ENCODE assay signal across 27 cellular contexts in genomic region chr11:111474432-111474831, GRCh38. TPM values are rescaled to one million over a fixed set of nuclear protein-coding genes. Genes with fewer than 3 reads are reported as not detected.
DNase-seq lines count a peak whose midpoint lies in the region; ATAC-seq, FAIRE-seq and TF ChIP-seq lines count a peak whose summit lies in the region.
"Had no signal": no experiment of that assay in that cellular context is flagged by ENCODE, and none has a peak within 500 bp of the region (broad histone marks: within the 10 kb centered on the region; RNA-seq: fewer than 3 reads in every experiment).

No MANE protein-coding gene starts in this region.

- TF ChIP-seq POLR2A in GM12891 (IDR thresholded peaks at IDR 0.05; ENCODE audit: low read depth, low read length) (no peak), gastrocnemius medialis (IDR thresholded peaks at IDR 0.05) (no peak)

- no peaks in the 10 kb centered on the region for H3K36me3 ChIP-seq in gastrocnemius medialis
- H3K36me3 ChIP-seq: BE2C; BLaER1 treated with 17β-estradiol and CSF1 and Interleukin-3, amounts not matched to agents 10 nM and 100 nM had no signal

- H3K4me3 ChIP-seq in epithelial cell of esophagus (ENCODE audit: low read length) (no peak overlapping the region), gastrocnemius medialis (no peak overlapping the region)
- H3K4me3 ChIP-seq: A549; BLaER1 treated with 17β-estradiol and CSF1 and Interleukin-3, amounts not matched to agents 10 nM and 100 nM; GM23248 had no signal

- H3K9me3 Mint-ChIP-seq in natural killer cell (no peaks in the 10 kb centered on the region), chondrocyte (ENCODE audit: low read depth) (peaks cover 11% of the 10 kb centered on the region)
- H3K9me3 Mint-ChIP-seq: CD4-positive, alpha-beta T cell had no signal

- H3K27ac ChIP-seq in gastrocnemius medialis = no peak overlapping the region
- H3K27ac ChIP-seq: A549; BLaER1 treated with 17β-estradiol and CSF1 and Interleukin-3, amounts not matched to agents 10 nM and 100 nM; GM23248 had no signal

- TF ChIP-seq CTCF in epithelial cell of esophagus (IDR thresholded peaks at IDR 0.05; ENCODE audit: insufficient read depth, low read depth, low read length, missing control alignments) (no peak), gastrocnemius medialis (IDR thresholded peaks at IDR 0.05 in 4 of 5, conservative IDR thresholded peaks at IDR 0.05 in 1 of 5) (no peak), natural killer cell (IDR thresholded peaks at IDR 0.05) (no peak), chondrocyte (IDR thresholded peaks at IDR 0.05) (no peak)

- DNase-seq in GM12891 (ENCODE audit: insufficient read length, low spot score) (no peak), HTR-8/SVneo (ENCODE audit: insufficient read length, low spot score) (no peak), epithelial cell of esophagus (ENCODE audit: low read depth) (peak; percentile 57), gastrocnemius medialis (no peak), hippocampal formation (lab: John Stamatoyannopoulos, UW) (no peak), natural killer cell (no peak), chondrocyte (ENCODE audit: low spot score) (no peak), posterior vena cava (ENCODE audit: low spot score) (no peak)
- DNase-seq: 8988T; ACHN; AML-193; BE2C; CD4-positive, alpha-beta T cell; CD8-positive, alpha-beta memory T cell; DMS 273 treated with DMSO at 0.1 percent for 48 hours; DMS79; EL; GDM1; GM23248; H7; HCEC 1CT had no signal

- H3K27me3 Mint-ChIP-seq in natural killer cell (ENCODE audit: low read depth in 2 of 2) (peaks cover 9 to 16% of the 10 kb centered on the region in 2 donors), chondrocyte (ENCODE audit: low read depth) (peaks cover 5% of the 10 kb centered on the region)

- ATAC-seq in gastrocnemius medialis = peak; percentile 27 to 80
- ATAC-seq in natural killer cell = no peak
- ATAC-seq: A549 had no signal

- no peak overlapping the region for H3K27ac Mint-ChIP-seq in natural killer cell
- no peak overlapping the region for H3K27ac Mint-ChIP-seq in chondrocyte (ENCODE audit: unreplicated experiment)
- H3K27ac Mint-ChIP-seq: CD14-positive monocyte; CD4-positive, alpha-beta T cell; CD8-positive, alpha-beta memory T cell had no signal

- no peaks in the 10 kb centered on the region for H3K4me1 ChIP-seq in gastrocnemius medialis
- H3K4me1 ChIP-seq: A549, BE2C had no signal

- H3K36me3 Mint-ChIP-seq in natural killer cell (no peaks in the 10 kb centered on the region), chondrocyte (ENCODE audit: low read depth) (peaks cover 2% of the 10 kb centered on the region)
- H3K36me3 Mint-ChIP-seq: CD14-positive monocyte had no signal

- in situ Hi-C loops in gastrocnemius medialis (cut with MboI; ENCODE audit: low sequenced_read_pairs in 4 of 4) = no loop called here

- H3K4me3 Mint-ChIP-seq in natural killer cell = no peak overlapping the region
- H3K4me3 Mint-ChIP-seq in chondrocyte (ENCODE audit: unreplicated experiment) = no peak overlapping the region
- H3K4me3 Mint-ChIP-seq: CD14-positive monocyte; CD4-positive, alpha-beta T cell; CD8-positive, alpha-beta memory T cell had no signal

- no peaks in the 10 kb centered on the region for H3K27me3 ChIP-seq in gastrocnemius medialis
- H3K27me3 ChIP-seq: BLaER1 treated with 17β-estradiol and CSF1 and Interleukin-3, amounts not matched to agents 10 nM and 100 nM had no signal

- no peaks in the 10 kb centered on the region for H3K9me3 ChIP-seq in gastrocnemius medialis
- H3K9me3 ChIP-seq: A549, BE2C had no signal

- intact Hi-C loops in gastrocnemius medialis (cut with DNase I; ENCODE audit: low total_unique reads) (no loop called here), natural killer cell (cut with micrococcal nuclease) (no loop called here), posterior vena cava (cut with DNase I) (loop anchor here in 1 of 2 donors (10.0 kb wide), 1 partner anchor 1860 kb away; no protein-coding TSS in a partner anchor)

- FAIRE-seq in GM12891 (lab: Jason Lieb, UNC) (peak; percentile 51), HTR-8/SVneo (lab: Jason Lieb, UNC) (peak; percentile 73)
- FAIRE-seq: A549, D721Med, GM19239, H1 had no signal

- H3K4me1 Mint-ChIP-seq in natural killer cell (no peaks in the 10 kb centered on the region), chondrocyte (ENCODE audit: low read depth) (peaks cover 2% of the 10 kb centered on the region)
- H3K4me1 Mint-ChIP-seq: CD8-positive, alpha-beta memory T cell had no signal

TF ChIP-seq in GM12891, 5 proteins besides CTCF, POLR2A, EP300 and RAD21:
- TF ChIP-seq PAX5 (IDR thresholded peaks at IDR 0.05; ENCODE audit: insufficient read depth, low read length, severe bottlenecking) = no peak
- TF ChIP-seq POLR2AphosphoS5 (IDR thresholded peaks at IDR 0.05; ENCODE audit: low read depth, low read length) = no peak
- no peak for TF ChIP-seq TAF1 (IDR thresholded peaks at IDR 0.05; ENCODE audit: low read depth, low read length)

RNA-seq across cellular contexts. Expression of gene BTG4, which starts 37.8 kb away (rescaled TPM):
- not detected for polyA plus RNA-seq in GM12891 (2012; ENCODE audit: low read depth, missing spikeins)
- total RNA-seq in gastrocnemius medialis (not detected), natural killer cell (not detected), chondrocyte (not detected in 3 replicates), posterior vena cava (not detected)
- total RNA-seq: CD4-positive, alpha-beta T cell; CD8-positive, alpha-beta memory T cell; GM23248; H1; H7 had no signal
- polyA plus RNA-seq: CD14-positive monocyte; CD8-positive, alpha-beta memory T cell had no signal

RNA-seq across cellular contexts. Expression of gene HOATZ, which starts 40.1 kb away (rescaled TPM):
- not detected for polyA plus RNA-seq in GM12891 (2012; ENCODE audit: low read depth, missing spikeins)
- total RNA-seq in gastrocnemius medialis (not detected), natural killer cell (not detected), chondrocyte (not detected in 3 replicates), posterior vena cava (not detected)
- total RNA-seq: CD4-positive, alpha-beta T cell; CD8-positive, alpha-beta memory T cell; GM23248; H1; H7 had no signal
- polyA plus RNA-seq: A549; CD14-positive monocyte; CD8-positive, alpha-beta memory T cell; GM23248; H1 had no signal

Comparison
In these comparisons a context has a peak if more than half of its experiments do, and no peak if none do; other contexts are left out.
1. ATAC-seq: peak in gastrocnemius medialis (2 of 2); none in natural killer cell (0 of 3).